ENCODE assay signal across 1 cellular context in genomic region chr19:7069904-7070226, GRCh38.
TF ChIP-seq lines count a peak whose summit lies in the region.

No MANE protein-coding gene starts in this region.

TF ChIP-seq in K562, 482 proteins besides CTCF, POLR2A, EP300 and RAD21:
- TF ChIP-seq TAF15 (IDR thresholded peaks at IDR 0.05; ENCODE audit: low read depth, low read length) (no peak), RBBP5 (IDR thresholded peaks at IDR 0.05; ENCODE audit: borderline replicate concordance, insufficient read depth, low read length, poor library complexity, severe bottlenecking) (peak; percentile 50), ZNF583 (CRISPR knock-in tag; IDR thresholded peaks at IDR 0.05) (no peak), YY1 (IDR thresholded peaks at IDR 0.05; ENCODE audit: borderline replicate concordance in 1 of 3, control insufficient read depth in 1 of 3, extremely low read depth in 1 of 3, insufficient read depth in 3 of 3, insufficient read length in 1 of 3, insufficient replicate concordance in 2 of 3, low read depth in 1 of 3, low read length in 2 of 3) (peak in 1 of 3 experiments; percentile 43), EHMT2 (IDR thresholded peaks at IDR 0.05) (no peak), XRCC3 (IDR thresholded peaks at IDR 0.05) (no peak), ZBTB1 (CRISPR knock-in tag; IDR thresholded peaks at IDR 0.05; ENCODE audit: borderline replicate concordance, low read depth) (no peak), STAT5A (IDR thresholded peaks at IDR 0.05; ENCODE audit: borderline replicate concordance, low read length) (no peak), BRF1 (IDR thresholded peaks at IDR 0.05; ENCODE audit: borderline replicate concordance, extremely low read depth, insufficient read length) (no peak), HMBOX1 (IDR thresholded peaks at IDR 0.05) (no peak), NFATC3 (IDR thresholded peaks at IDR 0.05) (no peak), ZNF592 (IDR thresholded peaks at IDR 0.05) (no peak), USF1 (CRISPR knock-in tag; IDR thresholded peaks at IDR 0.05) (no peak), CHD2 (IDR thresholded peaks at IDR 0.05; ENCODE audit: low read depth, low read length) (no peak), TBL1XR1 (IDR thresholded peaks at IDR 0.05; ENCODE audit: low read length in 2 of 2) (no peak), HDAC3 (IDR thresholded peaks at IDR 0.05; ENCODE audit: borderline replicate concordance, partially characterized antibody) (no peak), ZFP91 (CRISPR knock-in tag; IDR thresholded peaks at IDR 0.05) (peak; percentile 39; the same call in 1 of the 2 replicates), NBN (IDR thresholded peaks at IDR 0.05; ENCODE audit: low read depth) (no peak), TSC22D4 (tag; IDR thresholded peaks at IDR 0.05) (no peak), FOXP4 (CRISPR knock-in tag; IDR thresholded peaks at IDR 0.05; ENCODE audit: borderline replicate concordance) (no peak), THRA (IDR thresholded peaks at IDR 0.05) (no peak), ZBTB9 (CRISPR knock-in tag; IDR thresholded peaks at IDR 0.05) (no peak), ZFP1 (CRISPR knock-in tag; IDR thresholded peaks at IDR 0.05) (no peak), GATAD2B (IDR thresholded peaks at IDR 0.05; ENCODE audit: borderline replicate concordance) (no peak), CEBPB (tag; IDR thresholded peaks at IDR 0.05) (no peak), ZNF23 (CRISPR knock-in tag; IDR thresholded peaks at IDR 0.05) (no peak), NUFIP1 (IDR thresholded peaks at IDR 0.05; ENCODE audit: partially characterized antibody) (no peak)
